In the genomic region with DNA sequence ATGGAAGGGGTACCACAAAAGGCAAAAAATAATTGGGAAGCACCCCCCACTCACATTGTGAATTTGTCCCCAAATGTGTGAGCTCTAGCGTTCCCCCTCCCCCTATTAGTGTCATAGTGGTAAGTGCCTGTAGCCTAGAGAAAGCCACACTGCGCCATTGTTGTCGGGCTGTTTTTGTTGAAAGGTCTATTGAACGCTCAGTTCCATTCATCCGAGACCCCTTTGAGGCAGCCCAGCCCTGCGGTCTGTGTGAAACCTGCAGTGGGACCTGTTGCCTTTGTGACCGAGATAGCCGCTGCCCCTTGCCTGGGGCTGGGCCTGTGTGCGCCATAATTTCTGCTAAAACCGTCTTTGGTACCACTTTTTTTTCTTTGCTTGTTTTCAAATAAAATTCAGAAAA, we compare ENCODE assay signal across 1 cellular context.
TF ChIP-seq lines count a peak whose summit lies in the region.

No MANE protein-coding gene starts in this region.

TF ChIP-seq in K562, 482 proteins besides CTCF, POLR2A, EP300 and RAD21 (continued from another document):
- TF ChIP-seq, protein P1, sequence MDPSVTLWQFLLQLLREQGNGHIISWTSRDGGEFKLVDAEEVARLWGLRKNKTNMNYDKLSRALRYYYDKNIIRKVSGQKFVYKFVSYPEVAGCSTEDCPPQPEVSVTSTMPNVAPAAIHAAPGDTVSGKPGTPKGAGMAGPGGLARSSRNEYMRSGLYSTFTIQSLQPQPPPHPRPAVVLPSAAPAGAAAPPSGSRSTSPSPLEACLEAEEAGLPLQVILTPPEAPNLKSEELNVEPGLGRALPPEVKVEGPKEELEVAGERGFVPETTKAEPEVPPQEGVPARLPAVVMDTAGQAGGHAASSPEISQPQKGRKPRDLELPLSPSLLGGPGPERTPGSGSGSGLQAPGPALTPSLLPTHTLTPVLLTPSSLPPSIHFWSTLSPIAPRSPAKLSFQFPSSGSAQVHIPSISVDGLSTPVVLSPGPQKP (CRISPR knock-in tag; IDR thresholded peaks at IDR 0.05) = no peak
- no peak for TF ChIP-seq POLR2B (IDR thresholded peaks at IDR 0.05; ENCODE audit: low read depth, partially characterized antibody)
- TF ChIP-seq ZNF124 (CRISPR knock-in tag; IDR thresholded peaks at IDR 0.05) = no peak
- TF ChIP-seq, protein P2, sequence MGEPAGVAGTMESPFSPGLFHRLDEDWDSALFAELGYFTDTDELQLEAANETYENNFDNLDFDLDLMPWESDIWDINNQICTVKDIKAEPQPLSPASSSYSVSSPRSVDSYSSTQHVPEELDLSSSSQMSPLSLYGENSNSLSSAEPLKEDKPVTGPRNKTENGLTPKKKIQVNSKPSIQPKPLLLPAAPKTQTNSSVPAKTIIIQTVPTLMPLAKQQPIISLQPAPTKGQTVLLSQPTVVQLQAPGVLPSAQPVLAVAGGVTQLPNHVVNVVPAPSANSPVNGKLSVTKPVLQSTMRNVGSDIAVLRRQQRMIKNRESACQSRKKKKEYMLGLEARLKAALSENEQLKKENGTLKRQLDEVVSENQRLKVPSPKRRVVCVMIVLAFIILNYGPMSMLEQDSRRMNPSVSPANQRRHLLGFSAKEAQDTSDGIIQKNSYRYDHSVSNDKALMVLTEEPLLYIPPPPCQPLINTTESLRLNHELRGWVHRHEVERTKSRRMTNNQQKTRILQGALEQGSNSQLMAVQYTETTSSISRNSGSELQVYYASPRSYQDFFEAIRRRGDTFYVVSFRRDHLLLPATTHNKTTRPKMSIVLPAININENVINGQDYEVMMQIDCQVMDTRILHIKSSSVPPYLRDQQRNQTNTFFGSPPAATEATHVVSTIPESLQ (CRISPR knock-in tag; IDR thresholded peaks at IDR 0.05) = no peak
- TF ChIP-seq MTA1 (IDR thresholded peaks at IDR 0.05; ENCODE audit: borderline replicate concordance) = no peak
- TF ChIP-seq MED1 (CRISPR knock-in tag; IDR thresholded peaks at IDR 0.05; ENCODE audit: borderline replicate concordance) = no peak
- no peak for TF ChIP-seq RBM17 (IDR thresholded peaks at IDR 0.05; ENCODE audit: borderline replicate concordance, low read depth, low read length)
- TF ChIP-seq ZNF408 (CRISPR knock-in tag; IDR thresholded peaks at IDR 0.05; ENCODE audit: low read depth) = no peak
- no peak for TF ChIP-seq MCM2 (IDR thresholded peaks at IDR 0.05; ENCODE audit: low read depth)
- TF ChIP-seq, protein P3, sequence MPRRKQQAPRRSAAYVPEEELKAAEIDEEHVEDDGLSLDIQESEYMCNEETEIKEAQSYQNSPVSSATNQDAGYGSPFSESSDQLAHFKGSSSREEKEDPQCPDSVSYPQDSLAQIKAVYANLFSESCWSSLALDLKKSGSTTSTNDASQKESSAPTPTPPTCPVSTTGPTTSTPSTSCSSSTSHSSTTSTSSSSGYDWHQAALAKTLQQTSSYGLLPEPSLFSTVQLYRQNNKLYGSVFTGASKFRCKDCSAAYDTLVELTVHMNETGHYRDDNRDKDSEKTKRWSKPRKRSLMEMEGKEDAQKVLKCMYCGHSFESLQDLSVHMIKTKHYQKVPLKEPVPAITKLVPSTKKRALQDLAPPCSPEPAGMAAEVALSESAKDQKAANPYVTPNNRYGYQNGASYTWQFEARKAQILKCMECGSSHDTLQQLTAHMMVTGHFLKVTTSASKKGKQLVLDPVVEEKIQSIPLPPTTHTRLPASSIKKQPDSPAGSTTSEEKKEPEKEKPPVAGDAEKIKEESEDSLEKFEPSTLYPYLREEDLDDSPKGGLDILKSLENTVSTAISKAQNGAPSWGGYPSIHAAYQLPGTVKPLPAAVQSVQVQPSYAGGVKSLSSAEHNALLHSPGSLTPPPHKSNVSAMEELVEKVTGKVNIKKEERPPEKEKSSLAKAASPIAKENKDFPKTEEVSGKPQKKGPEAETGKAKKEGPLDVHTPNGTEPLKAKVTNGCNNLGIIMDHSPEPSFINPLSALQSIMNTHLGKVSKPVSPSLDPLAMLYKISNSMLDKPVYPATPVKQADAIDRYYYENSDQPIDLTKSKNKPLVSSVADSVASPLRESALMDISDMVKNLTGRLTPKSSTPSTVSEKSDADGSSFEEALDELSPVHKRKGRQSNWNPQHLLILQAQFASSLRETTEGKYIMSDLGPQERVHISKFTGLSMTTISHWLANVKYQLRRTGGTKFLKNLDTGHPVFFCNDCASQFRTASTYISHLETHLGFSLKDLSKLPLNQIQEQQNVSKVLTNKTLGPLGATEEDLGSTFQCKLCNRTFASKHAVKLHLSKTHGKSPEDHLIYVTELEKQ (CRISPR knock-in tag; IDR thresholded peaks at IDR 0.05) = no peak
- TF ChIP-seq, protein P4, sequence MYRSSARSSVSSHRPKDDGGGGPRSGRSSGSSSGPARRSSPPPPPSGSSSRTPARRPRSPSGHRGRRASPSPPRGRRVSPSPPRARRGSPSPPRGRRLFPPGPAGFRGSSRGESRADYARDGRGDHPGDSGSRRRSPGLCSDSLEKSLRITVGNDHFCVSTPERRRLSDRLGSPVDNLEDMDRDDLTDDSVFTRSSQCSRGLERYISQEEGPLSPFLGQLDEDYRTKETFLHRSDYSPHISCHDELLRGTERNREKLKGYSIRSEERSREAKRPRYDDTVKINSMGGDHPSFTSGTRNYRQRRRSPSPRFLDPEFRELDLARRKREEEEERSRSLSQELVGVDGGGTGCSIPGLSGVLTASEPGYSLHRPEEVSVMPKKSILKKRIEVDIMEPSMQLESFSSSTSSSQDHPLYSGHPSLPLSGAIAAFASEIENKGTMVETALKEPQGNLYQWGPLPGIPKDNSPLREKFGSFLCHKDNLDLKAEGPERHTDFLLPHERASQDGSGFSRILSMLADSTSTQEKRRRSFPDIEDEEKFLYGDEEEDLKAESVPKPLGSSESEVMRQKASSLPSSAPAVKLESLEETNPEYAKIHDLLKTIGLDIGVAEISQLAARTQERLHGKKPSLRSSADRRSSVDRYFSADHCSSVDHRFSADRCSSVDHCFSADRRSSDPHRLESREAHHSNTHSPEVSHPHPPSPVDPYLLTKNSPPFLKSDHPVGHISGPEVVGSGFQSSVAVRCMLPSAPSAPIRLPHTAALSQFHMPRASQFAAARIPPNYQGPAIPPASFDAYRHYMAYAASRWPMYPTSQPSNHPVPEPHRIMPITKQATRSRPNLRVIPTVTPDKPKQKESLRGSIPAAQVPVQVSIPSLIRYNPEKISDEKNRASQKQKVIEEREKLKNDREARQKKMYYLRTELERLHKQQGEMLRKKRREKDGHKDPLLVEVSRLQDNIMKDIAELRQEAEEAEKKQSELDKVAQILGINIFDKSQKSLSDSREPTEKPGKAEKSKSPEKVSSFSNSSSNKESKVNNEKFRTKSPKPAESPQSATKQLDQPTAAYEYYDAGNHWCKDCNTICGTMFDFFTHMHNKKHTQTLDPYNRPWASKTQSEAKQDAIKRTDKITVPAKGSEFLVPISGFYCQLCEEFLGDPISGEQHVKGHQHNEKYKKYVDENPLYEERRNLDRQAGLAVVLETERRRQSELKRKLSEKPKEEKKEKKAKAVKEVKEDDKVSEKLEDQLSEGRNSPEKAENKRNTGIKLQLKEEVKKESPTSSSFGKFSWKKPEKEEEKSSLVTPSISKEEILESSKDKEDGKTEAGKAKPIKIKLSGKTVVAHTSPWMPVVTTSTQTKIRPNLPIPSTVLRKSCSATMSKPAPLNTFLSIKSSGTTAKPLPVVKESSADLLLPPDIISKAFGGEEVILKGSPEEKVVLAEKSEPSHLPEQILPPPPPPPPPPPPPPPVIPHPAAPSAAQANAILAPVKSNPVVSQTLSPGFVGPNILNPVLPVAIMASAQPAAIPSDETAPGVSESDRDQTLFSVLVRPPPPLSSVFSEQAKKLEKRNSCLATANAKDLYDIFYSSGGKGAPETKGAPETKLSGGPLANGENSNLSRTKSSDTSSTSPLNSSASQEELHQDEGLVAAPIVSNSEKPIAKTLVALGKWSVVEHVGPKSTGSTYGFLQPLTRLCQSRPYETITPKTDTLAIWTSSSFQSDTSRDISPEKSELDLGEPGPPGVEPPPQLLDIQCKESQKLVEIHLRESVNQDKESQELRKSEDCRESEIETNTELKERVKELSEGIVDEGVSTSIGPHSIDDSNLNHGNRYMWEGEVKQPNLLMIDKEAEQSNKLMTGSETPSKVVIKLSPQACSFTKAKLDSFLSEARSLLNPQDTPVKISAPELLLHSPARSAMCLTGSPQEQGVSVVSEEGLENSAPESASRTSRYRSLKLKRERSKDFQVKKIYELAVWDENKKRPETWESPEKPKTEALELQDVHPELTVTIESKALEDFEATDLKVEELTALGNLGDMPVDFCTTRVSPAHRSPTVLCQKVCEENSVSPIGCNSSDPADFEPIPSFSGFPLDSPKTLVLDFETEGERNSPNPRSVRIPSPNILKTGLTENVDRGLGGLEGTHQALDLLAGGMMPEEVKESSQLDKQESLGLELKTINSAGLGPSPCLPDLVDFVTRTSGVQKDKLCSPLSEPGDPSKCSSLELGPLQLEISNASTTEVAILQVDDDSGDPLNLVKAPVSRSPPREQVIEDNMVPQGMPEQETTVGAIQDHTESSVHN (IDR thresholded peaks at IDR 0.05; ENCODE audit: borderline replicate concordance in 1 of 2, low read depth in 1 of 2) = no peak
- TF ChIP-seq COPS2 (conservative IDR thresholded peaks at IDR 0.05) = no peak
- TF ChIP-seq ZNF165 (CRISPR knock-in tag; IDR thresholded peaks at IDR 0.05; ENCODE audit: borderline replicate concordance) = no peak
- TF ChIP-seq BRD4 (IDR thresholded peaks at IDR 0.05) = no peak
- TF ChIP-seq, protein P5, sequence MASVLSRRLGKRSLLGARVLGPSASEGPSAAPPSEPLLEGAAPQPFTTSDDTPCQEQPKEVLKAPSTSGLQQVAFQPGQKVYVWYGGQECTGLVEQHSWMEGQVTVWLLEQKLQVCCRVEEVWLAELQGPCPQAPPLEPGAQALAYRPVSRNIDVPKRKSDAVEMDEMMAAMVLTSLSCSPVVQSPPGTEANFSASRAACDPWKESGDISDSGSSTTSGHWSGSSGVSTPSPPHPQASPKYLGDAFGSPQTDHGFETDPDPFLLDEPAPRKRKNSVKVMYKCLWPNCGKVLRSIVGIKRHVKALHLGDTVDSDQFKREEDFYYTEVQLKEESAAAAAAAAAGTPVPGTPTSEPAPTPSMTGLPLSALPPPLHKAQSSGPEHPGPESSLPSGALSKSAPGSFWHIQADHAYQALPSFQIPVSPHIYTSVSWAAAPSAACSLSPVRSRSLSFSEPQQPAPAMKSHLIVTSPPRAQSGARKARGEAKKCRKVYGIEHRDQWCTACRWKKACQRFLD (CRISPR knock-in tag; IDR thresholded peaks at IDR 0.05) = no peak
- TF ChIP-seq ATF1 (CRISPR knock-in tag; IDR thresholded peaks at IDR 0.05) = no peak
- no peak for TF ChIP-seq ATF1 (tag; IDR thresholded peaks at IDR 0.05)
- TF ChIP-seq, protein P6, sequence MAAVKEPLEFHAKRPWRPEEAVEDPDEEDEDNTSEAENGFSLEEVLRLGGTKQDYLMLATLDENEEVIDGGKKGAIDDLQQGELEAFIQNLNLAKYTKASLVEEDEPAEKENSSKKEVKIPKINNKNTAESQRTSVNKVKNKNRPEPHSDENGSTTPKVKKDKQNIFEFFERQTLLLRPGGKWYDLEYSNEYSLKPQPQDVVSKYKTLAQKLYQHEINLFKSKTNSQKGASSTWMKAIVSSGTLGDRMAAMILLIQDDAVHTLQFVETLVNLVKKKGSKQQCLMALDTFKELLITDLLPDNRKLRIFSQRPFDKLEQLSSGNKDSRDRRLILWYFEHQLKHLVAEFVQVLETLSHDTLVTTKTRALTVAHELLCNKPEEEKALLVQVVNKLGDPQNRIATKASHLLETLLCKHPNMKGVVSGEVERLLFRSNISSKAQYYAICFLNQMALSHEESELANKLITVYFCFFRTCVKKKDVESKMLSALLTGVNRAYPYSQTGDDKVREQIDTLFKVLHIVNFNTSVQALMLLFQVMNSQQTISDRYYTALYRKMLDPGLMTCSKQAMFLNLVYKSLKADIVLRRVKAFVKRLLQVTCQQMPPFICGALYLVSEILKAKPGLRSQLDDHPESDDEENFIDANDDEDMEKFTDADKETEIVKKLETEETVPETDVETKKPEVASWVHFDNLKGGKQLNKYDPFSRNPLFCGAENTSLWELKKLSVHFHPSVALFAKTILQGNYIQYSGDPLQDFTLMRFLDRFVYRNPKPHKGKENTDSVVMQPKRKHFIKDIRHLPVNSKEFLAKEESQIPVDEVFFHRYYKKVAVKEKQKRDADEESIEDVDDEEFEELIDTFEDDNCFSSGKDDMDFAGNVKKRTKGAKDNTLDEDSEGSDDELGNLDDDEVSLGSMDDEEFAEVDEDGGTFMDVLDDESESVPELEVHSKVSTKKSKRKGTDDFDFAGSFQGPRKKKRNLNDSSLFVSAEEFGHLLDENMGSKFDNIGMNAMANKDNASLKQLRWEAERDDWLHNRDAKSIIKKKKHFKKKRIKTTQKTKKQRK (IDR thresholded peaks at IDR 0.05; ENCODE audit: borderline replicate concordance, low read depth, low read length) = no peak
